In the genomic region with DNA sequence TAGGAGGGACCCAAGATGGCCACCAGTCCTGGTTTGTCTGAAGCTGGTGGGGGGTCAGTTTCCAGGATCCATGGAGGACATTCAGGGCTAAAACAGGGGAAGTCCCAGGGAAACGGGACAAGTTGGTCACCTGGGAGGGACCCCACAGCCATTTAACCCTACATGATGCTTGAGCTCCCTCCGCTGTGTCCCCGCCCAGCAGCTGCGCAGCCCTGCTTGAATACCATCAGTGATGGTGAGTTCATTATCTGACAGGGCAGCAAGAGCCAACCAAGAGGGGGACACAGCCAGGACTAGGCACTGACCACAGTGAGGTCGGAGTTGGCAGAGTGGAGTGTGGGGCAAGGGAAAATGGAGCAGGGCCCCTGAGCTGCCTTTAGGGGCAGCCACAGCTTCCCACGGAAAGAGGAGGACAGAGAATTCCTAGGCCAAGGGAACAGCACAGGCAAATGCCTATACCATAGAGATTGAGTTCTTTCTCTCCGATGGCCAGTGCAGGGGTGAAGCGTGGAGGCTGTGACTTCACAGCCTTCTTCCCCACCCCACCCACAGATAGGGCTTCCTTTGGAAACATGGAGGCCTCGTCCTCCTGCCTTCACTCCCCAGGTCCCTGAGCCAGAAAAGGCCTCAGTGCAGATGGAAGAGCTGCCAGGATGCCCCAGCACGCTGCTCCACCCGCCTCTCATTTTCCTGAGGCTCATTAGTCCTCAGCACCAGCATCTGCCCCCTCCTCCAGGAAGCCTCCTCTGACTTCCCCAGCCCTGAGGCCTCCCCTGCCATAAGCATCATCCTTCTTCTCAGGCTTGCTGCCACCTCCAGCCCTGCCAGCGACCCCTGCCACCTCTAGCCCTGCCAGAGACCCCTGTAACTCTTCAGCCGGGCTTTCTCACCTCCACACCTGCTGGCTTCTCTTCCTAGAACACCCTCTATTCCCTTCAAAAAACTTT, we compare ENCODE assay signal across 1 cellular context.
TF ChIP-seq lines count a peak whose summit lies in the region.

No MANE protein-coding gene starts in this region.

TF ChIP-seq in GM23338, 12 proteins besides CTCF, POLR2A, EP300 and RAD21 (continued from another document):
- TF ChIP-seq, protein P1, sequence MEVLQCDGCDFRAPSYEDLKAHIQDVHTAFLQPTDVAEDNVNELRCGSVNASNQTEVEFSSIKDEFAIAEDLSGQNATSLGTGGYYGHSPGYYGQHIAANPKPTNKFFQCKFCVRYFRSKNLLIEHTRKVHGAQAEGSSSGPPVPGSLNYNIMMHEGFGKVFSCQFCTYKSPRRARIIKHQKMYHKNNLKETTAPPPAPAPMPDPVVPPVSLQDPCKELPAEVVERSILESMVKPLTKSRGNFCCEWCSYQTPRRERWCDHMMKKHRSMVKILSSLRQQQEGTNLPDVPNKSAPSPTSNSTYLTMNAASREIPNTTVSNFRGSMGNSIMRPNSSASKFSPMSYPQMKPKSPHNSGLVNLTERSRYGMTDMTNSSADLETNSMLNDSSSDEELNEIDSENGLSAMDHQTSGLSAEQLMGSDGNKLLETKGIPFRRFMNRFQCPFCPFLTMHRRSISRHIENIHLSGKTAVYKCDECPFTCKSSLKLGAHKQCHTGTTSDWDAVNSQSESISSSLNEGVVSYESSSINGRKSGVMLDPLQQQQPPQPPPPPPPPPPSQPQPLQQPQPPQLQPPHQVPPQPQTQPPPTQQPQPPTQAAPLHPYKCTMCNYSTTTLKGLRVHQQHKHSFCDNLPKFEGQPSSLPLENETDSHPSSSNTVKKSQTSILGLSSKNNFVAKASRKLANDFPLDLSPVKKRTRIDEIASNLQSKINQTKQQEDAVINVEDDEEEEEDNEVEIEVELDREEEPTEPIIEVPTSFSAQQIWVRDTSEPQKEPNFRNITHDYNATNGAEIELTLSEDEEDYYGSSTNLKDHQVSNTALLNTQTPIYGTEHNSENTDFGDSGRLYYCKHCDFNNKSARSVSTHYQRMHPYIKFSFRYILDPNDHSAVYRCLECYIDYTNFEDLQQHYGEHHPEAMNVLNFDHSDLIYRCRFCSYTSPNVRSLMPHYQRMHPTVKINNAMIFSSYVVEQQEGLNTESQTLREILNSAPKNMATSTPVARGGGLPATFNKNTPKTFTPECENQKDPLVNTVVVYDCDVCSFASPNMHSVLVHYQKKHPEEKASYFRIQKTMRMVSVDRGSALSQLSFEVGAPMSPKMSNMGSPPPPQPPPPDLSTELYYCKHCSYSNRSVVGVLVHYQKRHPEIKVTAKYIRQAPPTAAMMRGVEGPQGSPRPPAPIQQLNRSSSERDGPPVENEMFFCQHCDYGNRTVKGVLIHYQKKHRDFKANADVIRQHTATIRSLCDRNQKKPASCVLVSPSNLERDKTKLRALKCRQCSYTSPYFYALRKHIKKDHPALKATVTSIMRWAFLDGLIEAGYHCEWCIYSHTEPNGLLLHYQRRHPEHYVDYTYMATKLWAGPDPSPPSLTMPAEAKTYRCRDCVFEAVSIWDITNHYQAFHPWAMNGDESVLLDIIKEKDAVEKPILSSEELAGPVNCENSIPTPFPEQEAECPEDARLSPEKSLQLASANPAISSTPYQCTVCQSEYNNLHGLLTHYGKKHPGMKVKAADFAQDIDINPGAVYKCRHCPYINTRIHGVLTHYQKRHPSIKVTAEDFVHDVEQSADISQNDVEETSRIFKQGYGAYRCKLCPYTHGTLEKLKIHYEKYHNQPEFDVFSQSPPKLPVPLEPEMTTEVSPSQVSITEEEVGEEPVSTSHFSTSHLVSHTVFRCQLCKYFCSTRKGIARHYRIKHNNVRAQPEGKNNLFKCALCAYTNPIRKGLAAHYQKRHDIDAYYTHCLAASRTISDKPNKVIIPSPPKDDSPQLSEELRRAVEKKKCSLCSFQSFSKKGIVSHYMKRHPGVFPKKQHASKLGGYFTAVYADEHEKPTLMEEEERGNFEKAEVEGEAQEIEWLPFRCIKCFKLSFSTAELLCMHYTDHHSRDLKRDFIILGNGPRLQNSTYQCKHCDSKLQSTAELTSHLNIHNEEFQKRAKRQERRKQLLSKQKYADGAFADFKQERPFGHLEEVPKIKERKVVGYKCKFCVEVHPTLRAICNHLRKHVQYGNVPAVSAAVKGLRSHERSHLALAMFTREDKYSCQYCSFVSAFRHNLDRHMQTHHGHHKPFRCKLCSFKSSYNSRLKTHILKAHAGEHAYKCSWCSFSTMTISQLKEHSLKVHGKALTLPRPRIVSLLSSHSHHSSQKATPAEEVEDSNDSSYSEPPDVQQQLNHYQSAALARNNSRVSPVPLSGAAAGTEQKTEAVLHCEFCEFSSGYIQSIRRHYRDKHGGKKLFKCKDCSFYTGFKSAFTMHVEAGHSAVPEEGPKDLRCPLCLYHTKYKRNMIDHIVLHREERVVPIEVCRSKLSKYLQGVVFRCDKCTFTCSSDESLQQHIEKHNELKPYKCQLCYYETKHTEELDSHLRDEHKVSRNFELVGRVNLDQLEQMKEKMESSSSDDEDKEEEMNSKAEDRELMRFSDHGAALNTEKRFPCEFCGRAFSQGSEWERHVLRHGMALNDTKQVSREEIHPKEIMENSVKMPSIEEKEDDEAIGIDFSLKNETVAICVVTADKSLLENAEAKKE (CRISPR knock-in tag; IDR thresholded peaks at IDR 0.05) = no peak
- TF ChIP-seq JUNB (IDR thresholded peaks at IDR 0.05; ENCODE audit: unreplicated experiment) = no peak
- no peak for TF ChIP-seq ZNF331 (CRISPR knock-in tag; IDR thresholded peaks at IDR 0.05; ENCODE audit: low read depth)
- TF ChIP-seq EZH2phosphoT487 (IDR thresholded peaks at IDR 0.05; ENCODE audit: unreplicated experiment) = no peak
- TF ChIP-seq STAT1 (IDR thresholded peaks at IDR 0.05; ENCODE audit: unreplicated experiment) = no peak
- TF ChIP-seq, protein P2, sequence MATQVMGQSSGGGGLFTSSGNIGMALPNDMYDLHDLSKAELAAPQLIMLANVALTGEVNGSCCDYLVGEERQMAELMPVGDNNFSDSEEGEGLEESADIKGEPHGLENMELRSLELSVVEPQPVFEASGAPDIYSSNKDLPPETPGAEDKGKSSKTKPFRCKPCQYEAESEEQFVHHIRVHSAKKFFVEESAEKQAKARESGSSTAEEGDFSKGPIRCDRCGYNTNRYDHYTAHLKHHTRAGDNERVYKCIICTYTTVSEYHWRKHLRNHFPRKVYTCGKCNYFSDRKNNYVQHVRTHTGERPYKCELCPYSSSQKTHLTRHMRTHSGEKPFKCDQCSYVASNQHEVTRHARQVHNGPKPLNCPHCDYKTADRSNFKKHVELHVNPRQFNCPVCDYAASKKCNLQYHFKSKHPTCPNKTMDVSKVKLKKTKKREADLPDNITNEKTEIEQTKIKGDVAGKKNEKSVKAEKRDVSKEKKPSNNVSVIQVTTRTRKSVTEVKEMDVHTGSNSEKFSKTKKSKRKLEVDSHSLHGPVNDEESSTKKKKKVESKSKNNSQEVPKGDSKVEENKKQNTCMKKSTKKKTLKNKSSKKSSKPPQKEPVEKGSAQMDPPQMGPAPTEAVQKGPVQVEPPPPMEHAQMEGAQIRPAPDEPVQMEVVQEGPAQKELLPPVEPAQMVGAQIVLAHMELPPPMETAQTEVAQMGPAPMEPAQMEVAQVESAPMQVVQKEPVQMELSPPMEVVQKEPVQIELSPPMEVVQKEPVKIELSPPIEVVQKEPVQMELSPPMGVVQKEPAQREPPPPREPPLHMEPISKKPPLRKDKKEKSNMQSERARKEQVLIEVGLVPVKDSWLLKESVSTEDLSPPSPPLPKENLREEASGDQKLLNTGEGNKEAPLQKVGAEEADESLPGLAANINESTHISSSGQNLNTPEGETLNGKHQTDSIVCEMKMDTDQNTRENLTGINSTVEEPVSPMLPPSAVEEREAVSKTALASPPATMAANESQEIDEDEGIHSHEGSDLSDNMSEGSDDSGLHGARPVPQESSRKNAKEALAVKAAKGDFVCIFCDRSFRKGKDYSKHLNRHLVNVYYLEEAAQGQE (IDR thresholded peaks at IDR 0.05; ENCODE audit: unreplicated experiment) = no peak
- TF ChIP-seq EZH2 (IDR thresholded peaks at IDR 0.05; ENCODE audit: low read depth, unreplicated experiment) = no peak
- TF ChIP-seq POLR2AphosphoS5 (IDR thresholded peaks at IDR 0.05; ENCODE audit: low read depth) = no peak
- no peak for TF ChIP-seq ZNF114 (CRISPR knock-in tag; IDR thresholded peaks at IDR 0.05)
- TF ChIP-seq, protein P3, sequence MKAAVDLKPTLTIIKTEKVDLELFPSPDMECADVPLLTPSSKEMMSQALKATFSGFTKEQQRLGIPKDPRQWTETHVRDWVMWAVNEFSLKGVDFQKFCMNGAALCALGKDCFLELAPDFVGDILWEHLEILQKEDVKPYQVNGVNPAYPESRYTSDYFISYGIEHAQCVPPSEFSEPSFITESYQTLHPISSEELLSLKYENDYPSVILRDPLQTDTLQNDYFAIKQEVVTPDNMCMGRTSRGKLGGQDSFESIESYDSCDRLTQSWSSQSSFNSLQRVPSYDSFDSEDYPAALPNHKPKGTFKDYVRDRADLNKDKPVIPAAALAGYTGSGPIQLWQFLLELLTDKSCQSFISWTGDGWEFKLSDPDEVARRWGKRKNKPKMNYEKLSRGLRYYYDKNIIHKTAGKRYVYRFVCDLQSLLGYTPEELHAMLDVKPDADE (IDR thresholded peaks at IDR 0.05) = no peak
TF ChIP-seq in GM23338: peak in this region for 0.
